Comparison of ENCODE assay signal across 9 cellular contexts in the genomic region with DNA sequence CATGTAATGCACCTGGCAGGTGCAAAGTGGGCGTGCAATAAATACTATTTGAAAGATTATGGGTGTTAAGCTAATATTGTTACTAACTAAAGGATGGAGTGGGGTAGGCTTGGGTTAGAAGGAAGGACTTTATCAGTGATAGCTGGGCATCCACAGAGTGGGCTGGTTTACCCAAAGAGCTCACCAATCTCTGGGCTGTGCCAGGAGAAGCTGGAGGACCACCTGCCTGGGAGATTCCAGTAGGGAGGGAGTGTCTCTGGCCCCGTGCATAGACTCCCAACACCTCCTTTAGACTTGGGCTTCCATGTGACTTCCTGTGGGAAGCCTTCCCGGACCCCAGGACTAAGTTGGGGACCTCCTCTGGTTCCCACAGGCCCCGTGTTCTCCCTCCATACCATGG. TPM values are rescaled to one million over a fixed set of nuclear protein-coding genes. Genes with fewer than 3 reads are reported as not detected.
DNase-seq lines count a peak whose midpoint lies in the region; ATAC-seq, FAIRE-seq and TF ChIP-seq lines count a peak whose summit lies in the region.
"Had no signal": no experiment of that assay in that cellular context is flagged by ENCODE, and none has a peak within 500 bp of the region (broad histone marks: within the 10 kb centered on the region; RNA-seq: fewer than 3 reads in every experiment).

No MANE protein-coding gene starts in this region.

- no peak overlapping the region for H3K4me3 ChIP-seq in endothelial cell of umbilical vein (replicated peaks in 1 of 3; ENCODE audit: insufficient read depth in 1 of 3, low read depth in 1 of 3, low read length in 3 of 3)
- H3K4me3 ChIP-seq in stomach smooth muscle (ENCODE audit: low read length in 2 of 2): peak overlapping the region; percentile 69 to 71

- H3K36me3 ChIP-seq in endothelial cell of umbilical vein (ENCODE audit: control insufficient read depth in 2 of 2, extremely low read depth in 1 of 2, insufficient read depth in 2 of 2, low read length in 2 of 2): no peaks in the 10 kb centered on the region
- H3K36me3 ChIP-seq in stomach smooth muscle (ENCODE audit: control insufficient read depth in 2 of 2, insufficient read depth in 2 of 2, low read length in 2 of 2): peaks cover 0 to under 1% of the 10 kb centered on the region in 2 donors
- H3K36me3 ChIP-seq: pancreas had no signal

- CTCF ChIA-PET in endothelial cell of umbilical vein (lab: Charles Lee): interaction anchor here (1.0 to 1.1 kb wide), 2 partner anchors 24 to 55 kb away, joined by 3 to 5 read pairs; a partner anchor contains a TSS

- no peaks in the 10 kb centered on the region for H3K27me3 ChIP-seq in endothelial cell of umbilical vein (ENCODE audit: control insufficient read depth in 2 of 2, insufficient read depth in 2 of 2, low read length in 2 of 2)
- no peaks in the 10 kb centered on the region for H3K27me3 ChIP-seq in stomach smooth muscle (ENCODE audit: control insufficient read depth in 1 of 2, insufficient read depth in 2 of 2, low read length in 2 of 2)
- H3K27me3 ChIP-seq: pancreas had no signal

- H3K9me3 ChIP-seq in endothelial cell of umbilical vein (replicated peaks; ENCODE audit: control insufficient read depth, insufficient read depth, low read length) (no peaks in the 10 kb centered on the region), stomach smooth muscle (ENCODE audit: control insufficient read depth in 2 of 2, low read length in 2 of 2) (no peaks in the 10 kb centered on the region)
- H3K9me3 ChIP-seq: pancreas had no signal

- peaks cover 13% of the 10 kb centered on the region for H3K4me1 Mint-ChIP-seq in activated naive CD8-positive, alpha-beta T cell treated with anti-CD3 and anti-CD28 coated beads, Interleukin-2, amount 10 ng/mL, durations not matched to agents 7 days and 5 days
- H3K4me1 Mint-ChIP-seq in activated naive CD8-positive, alpha-beta T cell treated with anti-CD3 and anti-CD28 coated beads, Interleukin-2, amount 50 U/mL, for 24 hours: peaks cover 29% of the 10 kb centered on the region

- intact Hi-C loops in endothelial cell of umbilical vein (cut with micrococcal nuclease): no loop called here

- no peaks in the 10 kb centered on the region for H3K27me3 Mint-ChIP-seq in activated naive CD8-positive, alpha-beta T cell treated with anti-CD3 and anti-CD28 coated beads, Interleukin-2, amount 10 ng/mL, durations not matched to agents 7 days and 5 days
- H3K27me3 Mint-ChIP-seq in activated naive CD8-positive, alpha-beta T cell treated with anti-CD3 and anti-CD28 coated beads, Interleukin-2, amount 50 U/mL, for 24 hours: no peaks in the 10 kb centered on the region

- no TSS peak for BruUV-seq in endothelial cell of umbilical vein (replicated peaks; lab: Mats Ljungman, UMichigan)

- H3K36me3 Mint-ChIP-seq in activated naive CD8-positive, alpha-beta T cell treated with anti-CD3 and anti-CD28 coated beads, Interleukin-2, amount 10 ng/mL, durations not matched to agents 7 days and 5 days: no peaks in the 10 kb centered on the region
- no peaks in the 10 kb centered on the region for H3K36me3 Mint-ChIP-seq in activated naive CD8-positive, alpha-beta T cell treated with anti-CD3 and anti-CD28 coated beads, Interleukin-2, amount 50 U/mL, for 24 hours (ENCODE audit: low read depth)
- H3K36me3 Mint-ChIP-seq: IgD-negative memory B cell had no signal

- no peak for FAIRE-seq in endothelial cell of umbilical vein (lab: Jason Lieb, UNC)
- FAIRE-seq: pancreas had no signal

- TF ChIP-seq POLR2A in endothelial cell of umbilical vein (IDR thresholded peaks at IDR 0.05; ENCODE audit: low read depth, low read length): no peak

- ATAC-seq in activated naive CD8-positive, alpha-beta T cell treated with anti-CD3 and anti-CD28 coated beads, Interleukin-2, amount 10 ng/mL, durations not matched to agents 7 days and 5 days (ENCODE audit: low read depth): no peak
- no peak for ATAC-seq in activated naive CD8-positive, alpha-beta T cell treated with anti-CD3 and anti-CD28 coated beads, Interleukin-2, amount 50 U/mL, for 24 hours
- no peak for ATAC-seq in GM18873 (IDR thresholded peaks at IDR 0.05; ENCODE audit: low FRiP score, unreplicated experiment)

- no peaks in the 10 kb centered on the region for H4K20me1 ChIP-seq in endothelial cell of umbilical vein (replicated peaks; ENCODE audit: control insufficient read depth, extremely low read depth, insufficient read depth, low read length)

- POLR2A ChIA-PET in activated naive CD8-positive, alpha-beta T cell treated with anti-CD3 and anti-CD28 coated beads, Interleukin-2, amount 10 ng/mL, durations not matched to agents 7 days and 5 days (lab: Charles Lee): interaction anchor here (1.5 kb wide), 1 partner anchor 55 kb away, joined by 3 read pairs; a partner anchor contains a TSS
- POLR2A ChIA-PET in endothelial cell of umbilical vein (lab: Charles Lee): no interaction called here

- peak overlapping the region; percentile 56 for H2AFZ ChIP-seq in endothelial cell of umbilical vein (ENCODE audit: low read depth, low read length)

- peak overlapping the region; percentile 57 for H3K4me3 Mint-ChIP-seq in activated naive CD8-positive, alpha-beta T cell treated with anti-CD3 and anti-CD28 coated beads, Interleukin-2, amount 10 ng/mL, durations not matched to agents 7 days and 5 days
- no peak overlapping the region for H3K4me3 Mint-ChIP-seq in activated naive CD8-positive, alpha-beta T cell treated with anti-CD3 and anti-CD28 coated beads, Interleukin-2, amount 50 U/mL, for 24 hours

- no peaks in the 10 kb centered on the region for H3K79me2 ChIP-seq in endothelial cell of umbilical vein (ENCODE audit: control insufficient read depth, insufficient read depth, low read length)

- H3K9ac ChIP-seq in endothelial cell of umbilical vein (replicated peaks; ENCODE audit: extremely low read depth, insufficient read depth, low read length): no peak overlapping the region
- H3K9ac ChIP-seq in stomach smooth muscle (ENCODE audit: low read length in 2 of 2): peak overlapping the region; percentile 29 to 69

- H3K4me1 ChIP-seq in endothelial cell of umbilical vein (ENCODE audit: control insufficient read depth, extremely low read depth, insufficient read depth, low read length) (peaks cover 21% of the 10 kb centered on the region), stomach smooth muscle (ENCODE audit: control insufficient read depth, insufficient read depth, low read length) (peaks cover 24% of the 10 kb centered on the region)

- H3K4me2 ChIP-seq in endothelial cell of umbilical vein (ENCODE audit: insufficient read depth, low read length): no peak overlapping the region

- dilution Hi-C loops in endothelial cell of umbilical vein (cut with MboI; ENCODE audit: extremely low pct_ligation_motif_present, low sequenced_read_pairs): no loop called here

- no peaks in the 10 kb centered on the region for H3K9me1 ChIP-seq in endothelial cell of umbilical vein (replicated peaks; ENCODE audit: control insufficient read depth, extremely low read depth, insufficient read depth, low read length)

- TF ChIP-seq CTCF in endothelial cell of umbilical vein (IDR thresholded peaks at IDR 0.05; ENCODE audit: extremely low read depth in 1 of 2, insufficient read depth in 1 of 2, low read depth in 1 of 2, low read length in 2 of 2): no peak

- H3K27ac ChIP-seq in endothelial cell of umbilical vein (ENCODE audit: insufficient read depth, low read depth, low read length) (no peak overlapping the region), stomach smooth muscle (ENCODE audit: low read length) (no peak overlapping the region)
- H3K27ac ChIP-seq: pancreas had no signal

- DNase-seq in activated naive CD8-positive, alpha-beta T cell treated with anti-CD3 and anti-CD28 coated beads, Interleukin-2, amount 10 ng/mL, durations not matched to agents 7 days and 5 days: no peak
- DNase-seq in activated naive CD8-positive, alpha-beta T cell treated with anti-CD3 and anti-CD28 coated beads, Interleukin-2, amount 50 U/mL, for 24 hours: no peak
- no peak for DNase-seq in endothelial cell of umbilical vein (ENCODE audit: low read depth, low spot score)
- DNase-seq in HuH-7 (ENCODE audit: low spot score): no peak
- DNase-seq: activated T-cell treated with anti-CD3 and anti-CD28 coated beads for 4 hours, pancreas had no signal

- peak overlapping the region; percentile 38 for H3K27ac Mint-ChIP-seq in activated naive CD8-positive, alpha-beta T cell treated with anti-CD3 and anti-CD28 coated beads, Interleukin-2, amount 10 ng/mL, durations not matched to agents 7 days and 5 days
- no peak overlapping the region for H3K27ac Mint-ChIP-seq in activated naive CD8-positive, alpha-beta T cell treated with anti-CD3 and anti-CD28 coated beads, Interleukin-2, amount 50 U/mL, for 24 hours
- H3K27ac Mint-ChIP-seq: IgD-negative memory B cell had no signal

- H3K9me3 Mint-ChIP-seq in activated naive CD8-positive, alpha-beta T cell treated with anti-CD3 and anti-CD28 coated beads, Interleukin-2, amount 10 ng/mL, durations not matched to agents 7 days and 5 days: no peaks in the 10 kb centered on the region
- H3K9me3 Mint-ChIP-seq in activated naive CD8-positive, alpha-beta T cell treated with anti-CD3 and anti-CD28 coated beads, Interleukin-2, amount 50 U/mL, for 24 hours: no peaks in the 10 kb centered on the region
- H3K9me3 Mint-ChIP-seq: IgD-negative memory B cell had no signal

RNA-seq across cellular contexts. Expression of a gene that starts 5.6 kb away (rescaled TPM):
- 10 to 100 TPM; 60.7 to 63.4 TPM for total RNA-seq in activated naive CD8-positive, alpha-beta T cell treated with anti-CD3 and anti-CD28 coated beads, Interleukin-2, amount 10 ng/mL, durations not matched to agents 7 days and 5 days
- total RNA-seq in endothelial cell of umbilical vein: 100 and 101 TPM in 2 replicates
- 86.5 and 98.7 TPM in 2 replicates for polyA plus RNA-seq in endothelial cell of umbilical vein
- 92.3 and 99.9 TPM in 2 replicates for polyA plus RNA-seq in endothelial cell of umbilical vein (2011; cell fraction: cytosol; rRNA removed)
- 58.0 and 74.3 TPM in 2 replicates for polyA plus RNA-seq in endothelial cell of umbilical vein (2011; cell fraction: nucleus; rRNA removed)
- 106 and 119 TPM in 2 replicates for polyA plus RNA-seq in endothelial cell of umbilical vein (2012)
- polyA minus RNA-seq in endothelial cell of umbilical vein: 45.4 and 46.4 TPM in 2 replicates
- 28.7 TPM for polyA minus RNA-seq in endothelial cell of umbilical vein (2011; cell fraction: cytosol; rRNA and poly(A)+ RNA removed)
- 11.2 and 14.3 TPM in 2 replicates for polyA minus RNA-seq in endothelial cell of umbilical vein (2011; cell fraction: nucleus; rRNA and poly(A)+ RNA removed)

RNA-seq across cellular contexts. Expression of a gene that starts 25.2 kb away (rescaled TPM):
- 10 to 100 TPM; 13.6 to 13.9 TPM for total RNA-seq in activated naive CD8-positive, alpha-beta T cell treated with anti-CD3 and anti-CD28 coated beads, Interleukin-2, amount 10 ng/mL, durations not matched to agents 7 days and 5 days
- total RNA-seq in endothelial cell of umbilical vein: 35.0 and 36.9 TPM in 2 replicates
- 29.9 and 31.8 TPM in 2 replicates for polyA plus RNA-seq in endothelial cell of umbilical vein
- 22.2 and 27.2 TPM in 2 replicates for polyA plus RNA-seq in endothelial cell of umbilical vein (2011; cell fraction: cytosol; rRNA removed)
- polyA plus RNA-seq in endothelial cell of umbilical vein (2011; cell fraction: nucleus; rRNA removed): 27.5 and 29.6 TPM in 2 replicates
- 28.3 and 30.8 TPM in 2 replicates for polyA plus RNA-seq in endothelial cell of umbilical vein (2012)
- polyA minus RNA-seq in endothelial cell of umbilical vein: 36.0 and 40.1 TPM in 2 replicates
- 45.6 TPM for polyA minus RNA-seq in endothelial cell of umbilical vein (2011; cell fraction: cytosol; rRNA and poly(A)+ RNA removed)
- 11.1 and 16.3 TPM in 2 replicates for polyA minus RNA-seq in endothelial cell of umbilical vein (2011; cell fraction: nucleus; rRNA and poly(A)+ RNA removed)

RNA-seq across cellular contexts. Expression of a gene that starts 42.9 kb away (rescaled TPM):
- total RNA-seq in activated naive CD8-positive, alpha-beta T cell treated with anti-CD3 and anti-CD28 coated beads, Interleukin-2, amount 10 ng/mL, durations not matched to agents 7 days and 5 days: 10 to 100 TPM; 34.9 to 35.1 TPM
- 44.4 and 46.6 TPM in 2 replicates for total RNA-seq in endothelial cell of umbilical vein
- polyA plus RNA-seq in endothelial cell of umbilical vein: 78.1 and 83.2 TPM in 2 replicates
- 52.6 and 61.9 TPM in 2 replicates for polyA plus RNA-seq in endothelial cell of umbilical vein (2011; cell fraction: cytosol; rRNA removed)
- polyA plus RNA-seq in endothelial cell of umbilical vein (2011; cell fraction: nucleus; rRNA removed): 125 and 142 TPM in 2 replicates
- 40.8 and 45.5 TPM in 2 replicates for polyA plus RNA-seq in endothelial cell of umbilical vein (2012)
- 37.6 and 50.1 TPM in 2 replicates for polyA minus RNA-seq in endothelial cell of umbilical vein
- polyA minus RNA-seq in endothelial cell of umbilical vein (2011; cell fraction: cytosol; rRNA and poly(A)+ RNA removed): 59.3 TPM
- polyA minus RNA-seq in endothelial cell of umbilical vein (2011; cell fraction: nucleus; rRNA and poly(A)+ RNA removed): 42.6 and 45.5 TPM in 2 replicates

RNA-seq across cellular contexts. Expression of a gene that starts 43.3 kb away (rescaled TPM):
- 10 to 100 TPM; 18.7 to 21.0 TPM for total RNA-seq in activated naive CD8-positive, alpha-beta T cell treated with anti-CD3 and anti-CD28 coated beads, Interleukin-2, amount 10 ng/mL, durations not matched to agents 7 days and 5 days
- total RNA-seq in endothelial cell of umbilical vein: 35.4 and 39.3 TPM in 2 replicates
- 17.6 and 21.1 TPM in 2 replicates for polyA plus RNA-seq in endothelial cell of umbilical vein
- polyA plus RNA-seq in endothelial cell of umbilical vein (2011; cell fraction: cytosol; rRNA removed): 21.2 and 21.4 TPM in 2 replicates
- polyA plus RNA-seq in endothelial cell of umbilical vein (2011; cell fraction: nucleus; rRNA removed): 13.1 and 17.2 TPM in 2 replicates
- 39.7 and 44.6 TPM in 2 replicates for polyA plus RNA-seq in endothelial cell of umbilical vein (2012)
- 33.8 and 41.7 TPM in 2 replicates for polyA minus RNA-seq in endothelial cell of umbilical vein
- polyA minus RNA-seq in endothelial cell of umbilical vein (2011; cell fraction: cytosol; rRNA and poly(A)+ RNA removed): 49.6 TPM
- polyA minus RNA-seq in endothelial cell of umbilical vein (2011; cell fraction: nucleus; rRNA and poly(A)+ RNA removed): 5.5 and 5.8 TPM in 2 replicates

RNA-seq across cellular contexts. Expression of a gene that starts 55.1 kb away (rescaled TPM):
- total RNA-seq in activated naive CD8-positive, alpha-beta T cell treated with anti-CD3 and anti-CD28 coated beads, Interleukin-2, amount 10 ng/mL, durations not matched to agents 7 days and 5 days: 1 to 10 TPM; 3.5 to 3.7 TPM
- total RNA-seq in endothelial cell of umbilical vein: 46.8 and 47.9 TPM in 2 replicates
- 77.8 and 105 TPM in 2 replicates for polyA plus RNA-seq in endothelial cell of umbilical vein
- 45.9 and 60.0 TPM in 2 replicates for polyA plus RNA-seq in endothelial cell of umbilical vein (2011; cell fraction: cytosol; rRNA removed)
- 37.7 and 43.2 TPM in 2 replicates for polyA plus RNA-seq in endothelial cell of umbilical vein (2011; cell fraction: nucleus; rRNA removed)
- polyA plus RNA-seq in endothelial cell of umbilical vein (2012): 32.0 and 64.3 TPM in 2 replicates
- 31.3 and 32.9 TPM in 2 replicates for polyA minus RNA-seq in endothelial cell of umbilical vein
- not detected for polyA minus RNA-seq in endothelial cell of umbilical vein (2011; cell fraction: cytosol; rRNA and poly(A)+ RNA removed)
- 10.1 and 15.7 TPM in 2 replicates for polyA minus RNA-seq in endothelial cell of umbilical vein (2011; cell fraction: nucleus; rRNA and poly(A)+ RNA removed)

Comparison
In these comparisons a context has a peak if more than half of its experiments do, and no peak if none do; other contexts are left out.
1. H3K4me3 ChIP-seq: peak in stomach smooth muscle (2 of 2); none in endothelial cell of umbilical vein (0 of 3).